In genomic region chr1:174998569-174999215, GRCh38 we compare ENCODE assay signal across 8 cellular contexts. TPM values are rescaled to one million over a fixed set of nuclear protein-coding genes. Genes with fewer than 3 reads are reported as not detected.
DNase-seq lines count a peak whose midpoint lies in the region; ATAC-seq and TF ChIP-seq lines count a peak whose summit lies in the region.

No MANE protein-coding gene starts in this region.

- H3K4me3 ChIP-seq in GM08714 (ENCODE audit: low read length) = peak overlapping the region; percentile 83
- H3K4me3 ChIP-seq in WI38 (ENCODE audit: low read depth, low read length) = peak overlapping the region; percentile 77
- H3K4me3 ChIP-seq in mucosa of stomach (ENCODE audit: low read length) = peak overlapping the region; percentile 49
- peak overlapping the region; percentile 36 to 99 (median 94) for H3K4me3 ChIP-seq in tibial nerve

- ATAC-seq in HG02973 (IDR thresholded peaks at IDR 0.05; ENCODE audit: unreplicated experiment) = peak; percentile 2

- 14 to 15% methylated on average over 19 of the region's 19 CpGs for WGBS in tibial nerve, 2 donors

- TF ChIP-seq EP300 in tibial nerve (IDR thresholded peaks at IDR 0.05) = no peak

- no peaks in the 10 kb centered on the region for H3K4me1 ChIP-seq in mucosa of stomach (ENCODE audit: control insufficient read depth, insufficient read depth, low read length)
- H3K4me1 ChIP-seq in tibial nerve = peaks cover 0 to 44% (median 13%) of the 10 kb centered on the region in 4 donors

- peak overlapping the region; percentile 93 for H3K9ac ChIP-seq in mucosa of stomach (ENCODE audit: low read length)

- TF ChIP-seq POLR2A in tibial nerve (IDR thresholded peaks at IDR 0.05) = no peak

- peak; percentile 81 for DNase-seq in NCI-H2171 treated with DMSO at 0.1 percent for 48 hours (lab: John Stamatoyannopoulos, UW)
- no peak for DNase-seq in epithelial cell of prostate (ENCODE audit: low read depth, low spot score)
- peak in 1 of 2 donors; percentile 56 for DNase-seq in tibial nerve (ENCODE audit: low spot score in 2 of 2)
- DNase-seq in epidermal melanocyte (ENCODE audit: insufficient read length, low spot score) = no peak

- H3K27ac ChIP-seq in epithelial cell of prostate (peak overlapping the region; percentile 95), tibial nerve (peak overlapping the region; percentile 96 to 100 (median 98))

- H3K9me3 ChIP-seq in mucosa of stomach (ENCODE audit: control insufficient read depth, low read length) (no peaks in the 10 kb centered on the region), tibial nerve (no peaks in the 10 kb centered on the region)

- TF ChIP-seq CTCF in WI38 (IDR thresholded peaks at IDR 0.05; ENCODE audit: low read depth, low read length) = peak; percentile 65
- TF ChIP-seq CTCF in tibial nerve (IDR thresholded peaks at IDR 0.05) = peak; percentile 62 to 80 (median 75)

- H3K36me3 ChIP-seq in mucosa of stomach (ENCODE audit: control insufficient read depth, insufficient read depth, low read length) (no peaks in the 10 kb centered on the region), tibial nerve (no peaks in the 10 kb centered on the region)

- H3K27me3 ChIP-seq in mucosa of stomach (ENCODE audit: control insufficient read depth, insufficient read depth, low read length) (no peaks in the 10 kb centered on the region), tibial nerve (no peaks in the 10 kb centered on the region)

RNA-seq across cellular contexts. Expression of gene CACYBP, which starts 1.1 kb away (rescaled TPM):
- 100 to 1,000 TPM in 1 of 4 donors, 10 to 100 TPM in 3; 60.8 to 165 (median 78.2) TPM for total RNA-seq in tibial nerve

RNA-seq across cellular contexts. Expression of gene MRPS14, which starts 24.5 kb away (rescaled TPM):
- total RNA-seq in tibial nerve = 10 to 100 TPM; 18.8 to 33.4 (median 26.2) TPM
